16 cellular contexts compared by ENCODE assay signal in the genomic region with DNA sequence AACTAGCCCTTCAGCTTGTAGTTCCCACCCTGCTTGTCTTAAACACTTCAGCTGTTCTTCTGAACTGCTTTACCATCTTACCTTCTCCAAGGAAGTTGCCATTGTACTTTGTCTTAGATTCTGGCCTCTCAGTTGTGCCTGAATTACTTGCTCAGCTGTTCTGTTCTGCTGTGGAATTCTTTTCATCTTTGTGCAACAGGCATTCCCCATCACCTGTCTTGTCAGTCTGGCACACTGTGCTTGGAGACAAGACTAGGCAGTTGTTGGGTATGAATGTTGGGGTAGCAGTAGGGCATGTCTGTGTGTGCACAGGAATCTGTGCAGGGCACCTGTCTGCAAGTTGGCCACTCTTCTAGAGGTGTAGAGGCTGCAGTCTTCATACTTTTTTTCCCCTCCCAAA.
"Had no signal": no experiment of that assay in that cellular context is flagged by ENCODE, and none has a peak within 500 bp of the region (broad histone marks: within the 10 kb centered on the region; RNA-seq: fewer than 3 reads in every experiment).

No MANE protein-coding gene starts in this region.

- DNase-seq: activated CD4-positive, alpha-beta T cell treated with anti-CD3 and anti-CD28 coated beads, Interleukin-2, amount 50 U/mL, for 48 hours; activated CD8-positive, alpha-beta memory T cell treated with anti-CD3 and anti-CD28 coated beads, Interleukin-2, amount 10 ng/mL, durations not matched to agents 7 days and 5 days; activated naive CD4-positive, alpha-beta T cell treated with anti-CD3 and anti-CD28 coated beads, Interleukin-2, amount 10 ng/mL, durations not matched to agents 7 days and 5 days; activated T-cell treated with anti-CD3 and anti-CD28 coated beads, Interleukin-2, amount 50 U/mL, for 1 hour; lower lobe of right lung; midbrain; naive B cell; stimulated activated CD4-positive, alpha-beta T cell treated with anti-CD3 and anti-CD28 coated beads, Interleukin-15, amount 100 ng/mL, for 24 hours; stimulated activated CD4-positive, alpha-beta T cell treated with anti-CD3 and anti-CD28 coated beads, Interleukin-4, amount 100 ng/mL, for 1 hour; stimulated activated CD8-positive, alpha-beta memory T cell treated with anti-CD3 and anti-CD28 coated beads, Interleukin-4, amount 100 ng/mL, for 48 hours; stimulated activated naive CD4-positive, alpha-beta T cell treated with Interleukin-2 at 50 U/mL for 16 hours; transverse colon had no signal

- H3K4me3 ChIP-seq: cardiac muscle cell, esophagus muscularis mucosa, lower lobe of right lung, transverse colon had no signal

- H3K9me3 ChIP-seq: esophagus muscularis mucosa, lower lobe of right lung, neutrophil, transverse colon had no signal

- H3K27ac ChIP-seq: cardiac muscle cell, esophagus muscularis mucosa, lower lobe of right lung, neutrophil, transverse colon had no signal

- H3K4me1 Mint-ChIP-seq: activated naive CD4-positive, alpha-beta T cell treated with anti-CD3 and anti-CD28 coated beads, Interleukin-2, amount 10 ng/mL, durations not matched to agents 7 days and 5 days had no signal

- H3K4me3 Mint-ChIP-seq: activated CD8-positive, alpha-beta memory T cell treated with anti-CD3 and anti-CD28 coated beads, Interleukin-2, amount 10 ng/mL, durations not matched to agents 7 days and 5 days; activated naive CD4-positive, alpha-beta T cell treated with anti-CD3 and anti-CD28 coated beads, Interleukin-2, amount 10 ng/mL, durations not matched to agents 7 days and 5 days; naive B cell had no signal

- H3K36me3 Mint-ChIP-seq: activated naive CD4-positive, alpha-beta T cell treated with anti-CD3 and anti-CD28 coated beads, Interleukin-2, amount 10 ng/mL, durations not matched to agents 7 days and 5 days had no signal

- H3K9me3 Mint-ChIP-seq: activated naive CD4-positive, alpha-beta T cell treated with anti-CD3 and anti-CD28 coated beads, Interleukin-2, amount 10 ng/mL, durations not matched to agents 7 days and 5 days had no signal

- ATAC-seq: activated CD8-positive, alpha-beta memory T cell treated with anti-CD3 and anti-CD28 coated beads, Interleukin-2, amount 10 ng/mL, durations not matched to agents 7 days and 5 days; lower lobe of right lung had no signal

- H3K27ac Mint-ChIP-seq: activated CD8-positive, alpha-beta memory T cell treated with anti-CD3 and anti-CD28 coated beads, Interleukin-2, amount 10 ng/mL, durations not matched to agents 7 days and 5 days; activated naive CD4-positive, alpha-beta T cell treated with anti-CD3 and anti-CD28 coated beads, Interleukin-2, amount 10 ng/mL, durations not matched to agents 7 days and 5 days; activated T-helper 2 cell treated with anti-CD3 and anti-CD28 coated beads, Interferon-gamma antibody, Interleukin-2, Interleukin-4, amounts not matched to agents 10 μg/mL and 5 μg/mL and 100 μg/mL, durations not matched to agents 14 hours and 24 hours and 36 hours had no signal

- H3K27me3 ChIP-seq: cardiac muscle cell, esophagus muscularis mucosa, neutrophil, transverse colon had no signal

- H3K27me3 Mint-ChIP-seq: activated CD8-positive, alpha-beta memory T cell treated with anti-CD3 and anti-CD28 coated beads, Interleukin-2, amount 10 ng/mL, durations not matched to agents 7 days and 5 days; activated naive CD4-positive, alpha-beta T cell treated with anti-CD3 and anti-CD28 coated beads, Interleukin-2, amount 10 ng/mL, durations not matched to agents 7 days and 5 days; naive B cell had no signal

- H3K36me3 ChIP-seq: cardiac muscle cell, esophagus muscularis mucosa, lower lobe of right lung, neutrophil, transverse colon had no signal
